Comparison of ENCODE assay signal across 19 cellular contexts in the genomic region with DNA sequence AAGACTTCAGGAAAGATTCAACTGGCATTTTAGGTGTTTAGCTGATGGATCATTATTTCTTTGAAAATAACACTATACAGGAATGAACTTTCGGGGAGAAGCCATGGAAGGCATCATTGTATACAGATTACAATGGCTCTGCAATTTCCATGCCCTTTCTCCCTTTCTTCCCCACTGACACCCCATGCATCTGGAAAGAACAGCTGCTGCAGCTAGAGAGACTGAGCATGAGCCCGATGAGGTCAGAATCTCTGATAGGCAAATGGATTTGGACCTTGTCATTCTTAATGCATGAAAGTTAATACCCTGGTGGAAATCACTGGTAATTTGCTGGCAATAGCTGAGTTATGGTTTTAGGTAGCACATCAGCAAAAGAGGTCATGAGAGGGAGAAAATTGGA.
"Had no signal": no experiment of that assay in that cellular context is flagged by ENCODE, and none has a peak within 500 bp of the region (broad histone marks: within the 10 kb centered on the region; RNA-seq: fewer than 3 reads in every experiment).

No MANE protein-coding gene starts in this region.

- H3K27ac Mint-ChIP-seq: activated naive CD4-positive, alpha-beta T cell treated with anti-CD3 and anti-CD28 coated beads for 36 hours; activated naive CD8-positive, alpha-beta T cell treated with anti-CD3 and anti-CD28 coated beads, Interleukin-2, amount 10 ng/mL, durations not matched to agents 7 days and 5 days; T-helper 1 cell treated with Interleukin-12 subunit alpha and Interleukin-12 subunit beta and Interleukin-4 antibody, amounts not matched to agents 30 μg/mL and 1 μg/mL, for 36 hours; WTC11 had no signal

- DNase-seq: activated CD4-positive, alpha-beta T cell treated with anti-CD3 and anti-CD28 coated beads, Interleukin-2, amount 50 U/mL, for 4 hours; activated CD8-positive, alpha-beta memory T cell treated with anti-CD3 and anti-CD28 coated beads for 24 hours; activated CD8-positive, alpha-beta memory T cell treated with anti-CD3 and anti-CD28 coated beads, Interleukin-2, amount 50 U/mL, for 4 hours; activated naive CD4-positive, alpha-beta T cell treated with anti-CD3 and anti-CD28 coated beads for 36 hours; activated naive CD8-positive, alpha-beta T cell treated with anti-CD3 and anti-CD28 coated beads, Interleukin-2, amount 10 ng/mL, durations not matched to agents 7 days and 5 days; activated T-cell treated with anti-CD3 and anti-CD28 coated beads, Interleukin-2, amount 50 U/mL, for 48 hours; amniotic stem cell; colonic mucosa; left ventricle myocardium superior; mammary epithelial cell; stimulated activated CD4-positive, alpha-beta T cell treated with anti-CD3 and anti-CD28 coated beads, Interleukin-4, amount 100 ng/mL, for 24 hours; stimulated activated naive CD4-positive, alpha-beta T cell treated with Interleukin-2 at 50 U/mL for 16 hours; T1000; uterus had no signal

- H3K4me3 Mint-ChIP-seq: activated naive CD4-positive, alpha-beta T cell treated with anti-CD3 and anti-CD28 coated beads for 36 hours; activated naive CD8-positive, alpha-beta T cell treated with anti-CD3 and anti-CD28 coated beads, Interleukin-2, amount 10 ng/mL, durations not matched to agents 7 days and 5 days; neural crest cell; T-helper 1 cell treated with Interleukin-12 subunit alpha and Interleukin-12 subunit beta and Interleukin-4 antibody, amounts not matched to agents 30 μg/mL and 1 μg/mL, for 36 hours; WTC11 had no signal

- H3K9me3 Mint-ChIP-seq: T-helper 1 cell treated with Interleukin-12 subunit alpha and Interleukin-12 subunit beta and Interleukin-4 antibody, amounts not matched to agents 30 μg/mL and 1 μg/mL, for 36 hours had no signal

- H3K27me3 Mint-ChIP-seq: activated naive CD8-positive, alpha-beta T cell treated with anti-CD3 and anti-CD28 coated beads, Interleukin-2, amount 10 ng/mL, durations not matched to agents 7 days and 5 days had no signal

- H3K27ac ChIP-seq: colonic mucosa, esophagus muscularis mucosa, tibial nerve, uterus had no signal

- ATAC-seq: left ventricle myocardium superior, WTC11 had no signal

- H3K4me1 Mint-ChIP-seq: activated naive CD8-positive, alpha-beta T cell treated with anti-CD3 and anti-CD28 coated beads, Interleukin-2, amount 10 ng/mL, durations not matched to agents 7 days and 5 days; neural crest cell; WTC11 had no signal

- H3K36me3 Mint-ChIP-seq: activated naive CD8-positive, alpha-beta T cell treated with anti-CD3 and anti-CD28 coated beads, Interleukin-2, amount 10 ng/mL, durations not matched to agents 7 days and 5 days had no signal
